In genomic region chr3:88188436-88188835, GRCh38 we compare ENCODE assay signal across 11 cellular contexts. TPM values are rescaled to one million over a fixed set of nuclear protein-coding genes. Genes with fewer than 3 reads are reported as not detected.
DNase-seq lines count a peak whose midpoint lies in the region; ATAC-seq and FAIRE-seq lines count a peak whose summit lies in the region.
"Had no signal": no experiment of that assay in that cellular context is flagged by ENCODE, and none has a peak within 500 bp of the region (broad histone marks: within the 10 kb centered on the region; RNA-seq: fewer than 3 reads in every experiment).

No MANE protein-coding gene starts in this region.

- peaks cover 0 to 1% (median 0%) of the 10 kb centered on the region in 3 donors for H3K4me1 Mint-ChIP-seq in T-cell

- POLR2A ChIA-PET in T-cell (lab: Charles Lee): no interaction called here

- intact Hi-C loops in posterior cingulate gyrus (cut with DNase I): no loop called here

- DNase-seq in EH (ENCODE audit: low read depth) (peak; percentile 17), RPMI7951 (ENCODE audit: low read depth) (peak; percentile 70), frontal cortex (ENCODE audit: low spot score in 2 of 2) (peak; percentile 7 to 17), posterior cingulate gyrus (peak in 8 of 10 donors; percentile 31 to 94 (median 60)), NCI-H69 (lab: John Stamatoyannopoulos, UW) (no peak), T-cell (no peak)
- no peak for DNase-seq in activated effector memory CD4-positive, alpha-beta T cell treated with Interleukin-2 at 50 U/mL for 16 hours
- DNase-seq: activated B cell treated with CpG ODN at 0.5 μM for 24 hours, activated T-cell treated with anti-CD3 and anti-CD28 coated beads for 4 hours, NCI-H1436, NCI-H774 had no signal

- H3K27ac Mint-ChIP-seq in T-cell: no peak overlapping the region
- H3K27ac Mint-ChIP-seq: activated B cell treated with CpG ODN at 0.5 μM for 24 hours had no signal

- FAIRE-seq in frontal cortex (lab: Jason Lieb, UNC): no peak

- no peaks in the 10 kb centered on the region for H3K27me3 Mint-ChIP-seq in T-cell
- H3K27me3 Mint-ChIP-seq: activated B cell treated with CpG ODN at 0.5 μM for 24 hours had no signal

- no peak overlapping the region for H3K4me3 Mint-ChIP-seq in T-cell
- H3K4me3 Mint-ChIP-seq: activated B cell treated with CpG ODN at 0.5 μM for 24 hours had no signal

- ATAC-seq in T-cell (replicated peaks in 1 of 4): no peak

- H3K36me3 Mint-ChIP-seq in T-cell: peaks cover 6% of the 10 kb centered on the region

- peaks cover 6 to 24% (median 21%) of the 10 kb centered on the region in 3 donors for H3K9me3 Mint-ChIP-seq in T-cell

- CTCF ChIA-PET in T-cell (lab: Charles Lee): no interaction called here

RNA-seq across cellular contexts. Expression of gene C3orf38, which starts 38.7 kb away (rescaled TPM):
- total RNA-seq in RPMI7951 (2014; rRNA removed; shearing (Covaris generic)): 25.6 and 29.9 TPM in 2 replicates
- 67.3 TPM for total RNA-seq in frontal cortex
- total RNA-seq in T-cell: 10 to 100 TPM; 26.0 to 39.3 (median 26.8) TPM

Comparison
In these comparisons a context has a peak if more than half of its experiments do, and no peak if none do; other contexts are left out.
1. DNase-seq: peak in EH (single experiment), RPMI7951 (single experiment), frontal cortex (2 of 2) and posterior cingulate gyrus (8 of 10); none in NCI-H69 (single experiment), activated effector memory CD4-positive, alpha-beta T cell treated with Interleukin-2 at 50 U/mL for 16 hours (single experiment) and T-cell (0 of 34).